Comparison of ENCODE assay signal across 11 cellular contexts in genomic region chr7:55192718-55193117, GRCh38.
DNase-seq lines count a peak whose midpoint lies in the region; ATAC-seq lines count a peak whose summit lies in the region.
"Had no signal": no experiment of that assay in that cellular context is flagged by ENCODE, and none has a peak within 500 bp of the region (broad histone marks: within the 10 kb centered on the region; RNA-seq: fewer than 3 reads in every experiment).

No MANE protein-coding gene starts in this region.

- DNase-seq in right cardiac atrium (no peak), cardiac septum (ENCODE audit: low spot score) (no peak), amniotic stem cell (lab: John Stamatoyannopoulos, UW) (peak; percentile 55), NCI-H2107 (lab: John Stamatoyannopoulos, UW) (no peak)
- DNase-seq in activated CD4-positive, alpha-beta T cell treated with anti-CD3 and anti-CD28 coated beads, Interleukin-2, amount 50 U/mL, for 4 hours, result no peak
- DNase-seq: C1 segment of cervical spinal cord, hippocampal formation, naive B cell had no signal

- H3K27ac ChIP-seq in right cardiac atrium (ENCODE audit: low read length) (peak overlapping the region; percentile 1), iPS-20b (ENCODE audit: low read length) (no peak overlapping the region)

- H3K4me1 ChIP-seq in right cardiac atrium (ENCODE audit: control insufficient read depth, insufficient read depth, low read length) (peaks cover 8% of the 10 kb centered on the region), iPS-20b (ENCODE audit: insufficient read depth, low read length) (peaks cover 50% of the 10 kb centered on the region)

- no peak overlapping the region for H3K4me3 ChIP-seq in right cardiac atrium (ENCODE audit: low read length)
- H3K4me3 ChIP-seq in iPS-20b (ENCODE audit: low read length), result no peak overlapping the region

- 0 out of 2 replicates have a peak overlapping the region, but pooled peaks have one; percentile 3 for H3K9ac ChIP-seq in iPS-20b (ENCODE audit: low read depth, low read length)

- ATAC-seq in right cardiac atrium, result peak in 1 of 2 donors; percentile 28
- no peak for ATAC-seq in HG02840 (IDR thresholded peaks at IDR 0.05; ENCODE audit: low FRiP score, unreplicated experiment)
- ATAC-seq in HG02970 (IDR thresholded peaks at IDR 0.05; ENCODE audit: low FRiP score, unreplicated experiment), result no peak

- no peaks in the 10 kb centered on the region for H3K36me3 ChIP-seq in iPS-20b (ENCODE audit: insufficient read depth, low read depth, low read length)

- H3K27me3 ChIP-seq in right cardiac atrium (ENCODE audit: control insufficient read depth, insufficient read depth) (no peaks in the 10 kb centered on the region), iPS-20b (ENCODE audit: insufficient read depth, low read length) (no peaks in the 10 kb centered on the region)

- 40% methylated on average over 7 of the region's 7 CpGs for WGBS in right cardiac atrium

- no peaks in the 10 kb centered on the region for H3K9me3 ChIP-seq in right cardiac atrium (ENCODE audit: control insufficient read depth, low read length)
- no peaks in the 10 kb centered on the region for H3K9me3 ChIP-seq in iPS-20b (ENCODE audit: insufficient read depth, low read depth, low read length)

- intact Hi-C loops in right cardiac atrium (cut with DNase I), result no loop called here
- intact Hi-C loops in cardiac septum (cut with DNase I), result loop anchor here (5.0 kb wide), 1 partner anchor 65 kb away; no protein-coding TSS in a partner anchor
